In the genomic region with DNA sequence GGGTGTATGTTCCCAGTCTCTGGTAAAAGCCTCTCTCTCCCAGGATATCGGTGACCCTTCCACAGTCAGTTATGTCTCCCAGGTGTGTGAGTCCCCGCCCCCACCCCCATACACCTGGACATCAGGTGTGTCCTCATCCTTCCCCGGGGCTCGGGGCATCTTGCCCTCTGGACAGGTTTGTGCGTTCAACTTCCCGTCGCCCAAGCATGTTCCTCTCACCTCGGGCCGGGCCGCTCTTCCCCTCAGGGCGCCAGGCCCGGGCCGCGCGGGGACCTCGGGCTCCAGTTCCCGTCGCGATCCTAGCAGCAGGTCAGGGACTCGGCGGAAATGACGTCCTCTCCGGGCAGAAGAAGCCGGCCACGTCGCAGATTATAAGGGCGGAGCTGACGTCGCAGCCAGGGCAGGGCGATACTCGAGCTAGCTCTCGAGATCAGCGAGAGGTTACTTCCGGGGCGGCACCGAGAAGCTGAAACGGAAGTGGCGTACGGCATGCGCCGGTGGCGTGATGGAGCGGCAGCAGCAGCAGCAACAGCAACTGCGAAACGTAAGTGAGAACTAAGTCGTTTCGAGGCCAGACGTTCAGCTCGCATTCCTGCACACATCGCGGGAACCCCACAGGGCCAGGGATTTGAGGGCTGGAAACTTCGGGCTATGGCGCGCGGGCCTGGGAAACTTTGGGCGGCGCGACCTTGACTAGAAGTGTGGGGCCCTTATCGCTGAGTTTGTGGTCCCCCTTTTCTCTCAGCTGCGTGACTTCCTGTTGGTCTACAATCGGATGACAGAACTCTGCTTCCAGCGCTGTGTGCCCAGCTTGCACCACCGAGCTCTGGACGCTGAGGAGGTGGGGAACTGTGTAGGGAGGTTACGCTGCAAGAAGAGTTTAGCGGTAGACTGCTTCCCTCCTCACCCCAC, we compare ENCODE assay signal across 1 cellular context.
TF ChIP-seq lines count a peak whose summit lies in the region.

A gene with protein sequence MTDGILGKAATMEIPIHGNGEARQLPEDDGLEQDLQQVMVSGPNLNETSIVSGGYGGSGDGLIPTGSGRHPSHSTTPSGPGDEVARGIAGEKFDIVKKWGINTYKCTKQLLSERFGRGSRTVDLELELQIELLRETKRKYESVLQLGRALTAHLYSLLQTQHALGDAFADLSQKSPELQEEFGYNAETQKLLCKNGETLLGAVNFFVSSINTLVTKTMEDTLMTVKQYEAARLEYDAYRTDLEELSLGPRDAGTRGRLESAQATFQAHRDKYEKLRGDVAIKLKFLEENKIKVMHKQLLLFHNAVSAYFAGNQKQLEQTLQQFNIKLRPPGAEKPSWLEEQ (minus strand): TSS at position 320 of the 912 bp plus-strand sequence. CDS start 910 bp downstream, outside the sequence.
A gene with protein sequence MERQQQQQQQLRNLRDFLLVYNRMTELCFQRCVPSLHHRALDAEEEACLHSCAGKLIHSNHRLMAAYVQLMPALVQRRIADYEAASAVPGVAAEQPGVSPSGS (plus strand): TSS at position 490 of the 912 bp plus-strand sequence. CDS start 16 bp downstream, at position 506.

TF ChIP-seq in HepG2, 621 proteins besides CTCF, POLR2A, EP300 and RAD21 (continued from another document and continues in another):
- 0 out of 2 replicates have a peak, but pooled peaks have one; percentile 48 for TF ChIP-seq PPARG (CRISPR knock-in tag; conservative IDR thresholded peaks at IDR 0.05)
- TF ChIP-seq HCFC1 (IDR thresholded peaks at IDR 0.05; ENCODE audit: low read depth, low read length), result peak; percentile 74
- TF ChIP-seq, protein P1, sequence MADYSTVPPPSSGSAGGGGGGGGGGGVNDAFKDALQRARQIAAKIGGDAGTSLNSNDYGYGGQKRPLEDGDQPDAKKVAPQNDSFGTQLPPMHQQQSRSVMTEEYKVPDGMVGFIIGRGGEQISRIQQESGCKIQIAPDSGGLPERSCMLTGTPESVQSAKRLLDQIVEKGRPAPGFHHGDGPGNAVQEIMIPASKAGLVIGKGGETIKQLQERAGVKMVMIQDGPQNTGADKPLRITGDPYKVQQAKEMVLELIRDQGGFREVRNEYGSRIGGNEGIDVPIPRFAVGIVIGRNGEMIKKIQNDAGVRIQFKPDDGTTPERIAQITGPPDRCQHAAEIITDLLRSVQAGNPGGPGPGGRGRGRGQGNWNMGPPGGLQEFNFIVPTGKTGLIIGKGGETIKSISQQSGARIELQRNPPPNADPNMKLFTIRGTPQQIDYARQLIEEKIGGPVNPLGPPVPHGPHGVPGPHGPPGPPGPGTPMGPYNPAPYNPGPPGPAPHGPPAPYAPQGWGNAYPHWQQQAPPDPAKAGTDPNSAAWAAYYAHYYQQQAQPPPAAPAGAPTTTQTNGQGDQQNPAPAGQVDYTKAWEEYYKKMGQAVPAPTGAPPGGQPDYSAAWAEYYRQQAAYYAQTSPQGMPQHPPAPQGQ (CRISPR knock-in tag; IDR thresholded peaks at IDR 0.05; ENCODE audit: borderline replicate concordance), result 0 out of 2 replicates have a peak, but pooled peaks have one; percentile 76
- TF ChIP-seq MIER2 (CRISPR knock-in tag; IDR thresholded peaks at IDR 0.05), result no peak
- peak; percentile 76 for TF ChIP-seq NFYB (CRISPR knock-in tag; IDR thresholded peaks at IDR 0.05)
- no peak; the same call in 1 of the 2 replicates for TF ChIP-seq ZNF441 (CRISPR knock-in tag; IDR thresholded peaks at IDR 0.05; ENCODE audit: borderline replicate concordance)
- no peak for TF ChIP-seq ZKSCAN8 (CRISPR knock-in tag; IDR thresholded peaks at IDR 0.05; ENCODE audit: borderline replicate concordance)
- peak; percentile 54 for TF ChIP-seq ZSCAN21 (CRISPR knock-in tag; IDR thresholded peaks at IDR 0.05; ENCODE audit: borderline replicate concordance)
- TF ChIP-seq, protein P2, sequence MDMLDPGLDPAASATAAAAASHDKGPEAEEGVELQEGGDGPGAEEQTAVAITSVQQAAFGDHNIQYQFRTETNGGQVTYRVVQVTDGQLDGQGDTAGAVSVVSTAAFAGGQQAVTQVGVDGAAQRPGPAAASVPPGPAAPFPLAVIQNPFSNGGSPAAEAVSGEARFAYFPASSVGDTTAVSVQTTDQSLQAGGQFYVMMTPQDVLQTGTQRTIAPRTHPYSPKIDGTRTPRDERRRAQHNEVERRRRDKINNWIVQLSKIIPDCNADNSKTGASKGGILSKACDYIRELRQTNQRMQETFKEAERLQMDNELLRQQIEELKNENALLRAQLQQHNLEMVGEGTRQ (IDR thresholded peaks at IDR 0.05; ENCODE audit: low read depth, low read length), result no peak
- TF ChIP-seq, protein P2 (CRISPR knock-in tag; IDR thresholded peaks at IDR 0.05; ENCODE audit: borderline replicate concordance), result no peak
- TF ChIP-seq, protein P3, sequence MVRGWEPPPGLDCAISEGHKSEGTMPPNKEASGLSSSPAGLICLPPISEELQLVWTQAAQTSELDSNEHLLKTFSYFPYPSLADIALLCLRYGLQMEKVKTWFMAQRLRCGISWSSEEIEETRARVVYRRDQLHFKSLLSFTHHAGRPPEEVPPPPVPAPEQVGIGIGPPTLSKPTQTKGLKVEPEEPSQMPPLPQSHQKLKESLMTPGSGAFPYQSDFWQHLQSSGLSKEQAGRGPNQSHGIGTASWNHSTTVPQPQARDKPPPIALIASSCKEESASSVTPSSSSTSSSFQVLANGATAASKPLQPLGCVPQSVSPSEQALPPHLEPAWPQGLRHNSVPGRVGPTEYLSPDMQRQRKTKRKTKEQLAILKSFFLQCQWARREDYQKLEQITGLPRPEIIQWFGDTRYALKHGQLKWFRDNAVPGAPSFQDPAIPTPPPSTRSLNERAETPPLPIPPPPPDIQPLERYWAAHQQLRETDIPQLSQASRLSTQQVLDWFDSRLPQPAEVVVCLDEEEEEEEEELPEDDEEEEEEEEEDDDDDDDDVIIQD (CRISPR knock-in tag; IDR thresholded peaks at IDR 0.05; ENCODE audit: low read depth), result no peak; the same call in 1 of the 2 replicates
- TF ChIP-seq GTF2F1 (IDR thresholded peaks at IDR 0.05; ENCODE audit: low read length), result 0 out of 2 replicates have a peak, but pooled peaks have one; percentile 28
- TF ChIP-seq, protein P4, sequence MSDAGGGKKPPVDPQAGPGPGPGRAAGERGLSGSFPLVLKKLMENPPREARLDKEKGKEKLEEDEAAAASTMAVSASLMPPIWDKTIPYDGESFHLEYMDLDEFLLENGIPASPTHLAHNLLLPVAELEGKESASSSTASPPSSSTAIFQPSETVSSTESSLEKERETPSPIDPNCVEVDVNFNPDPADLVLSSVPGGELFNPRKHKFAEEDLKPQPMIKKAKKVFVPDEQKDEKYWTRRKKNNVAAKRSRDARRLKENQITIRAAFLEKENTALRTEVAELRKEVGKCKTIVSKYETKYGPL (CRISPR knock-in tag; IDR thresholded peaks at IDR 0.05), result no peak
- TF ChIP-seq, protein P5, sequence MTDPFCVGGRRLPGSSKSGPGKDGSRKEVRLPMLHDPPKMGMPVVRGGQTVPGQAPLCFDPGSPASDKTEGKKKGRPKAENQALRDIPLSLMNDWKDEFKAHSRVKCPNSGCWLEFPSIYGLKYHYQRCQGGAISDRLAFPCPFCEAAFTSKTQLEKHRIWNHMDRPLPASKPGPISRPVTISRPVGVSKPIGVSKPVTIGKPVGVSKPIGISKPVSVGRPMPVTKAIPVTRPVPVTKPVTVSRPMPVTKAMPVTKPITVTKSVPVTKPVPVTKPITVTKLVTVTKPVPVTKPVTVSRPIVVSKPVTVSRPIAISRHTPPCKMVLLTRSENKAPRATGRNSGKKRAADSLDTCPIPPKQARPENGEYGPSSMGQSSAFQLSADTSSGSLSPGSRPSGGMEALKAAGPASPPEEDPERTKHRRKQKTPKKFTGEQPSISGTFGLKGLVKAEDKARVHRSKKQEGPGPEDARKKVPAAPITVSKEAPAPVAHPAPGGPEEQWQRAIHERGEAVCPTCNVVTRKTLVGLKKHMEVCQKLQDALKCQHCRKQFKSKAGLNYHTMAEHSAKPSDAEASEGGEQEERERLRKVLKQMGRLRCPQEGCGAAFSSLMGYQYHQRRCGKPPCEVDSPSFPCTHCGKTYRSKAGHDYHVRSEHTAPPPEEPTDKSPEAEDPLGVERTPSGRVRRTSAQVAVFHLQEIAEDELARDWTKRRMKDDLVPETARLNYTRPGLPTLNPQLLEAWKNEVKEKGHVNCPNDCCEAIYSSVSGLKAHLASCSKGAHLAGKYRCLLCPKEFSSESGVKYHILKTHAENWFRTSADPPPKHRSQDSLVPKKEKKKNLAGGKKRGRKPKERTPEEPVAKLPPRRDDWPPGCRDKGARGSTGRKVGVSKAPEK (CRISPR knock-in tag; IDR thresholded peaks at IDR 0.05; ENCODE audit: borderline replicate concordance), result no peak
- peak; percentile 79; the same call in 1 of the 2 replicates for TF ChIP-seq ZNF788 (CRISPR knock-in tag; IDR thresholded peaks at IDR 0.05; ENCODE audit: borderline replicate concordance)
- peak; percentile 12; the same call in 1 of the 2 replicates for TF ChIP-seq ZNF709 (CRISPR knock-in tag; IDR thresholded peaks at IDR 0.05)
- TF ChIP-seq ZNF24 (IDR thresholded peaks at IDR 0.05), result no peak
- TF ChIP-seq CBX2 (IDR thresholded peaks at IDR 0.05; ENCODE audit: low read depth, low read length), result no peak
- no peak for TF ChIP-seq CBX2 (CRISPR knock-in tag; IDR thresholded peaks at IDR 0.05; ENCODE audit: low read depth)
- TF ChIP-seq, protein P6, sequence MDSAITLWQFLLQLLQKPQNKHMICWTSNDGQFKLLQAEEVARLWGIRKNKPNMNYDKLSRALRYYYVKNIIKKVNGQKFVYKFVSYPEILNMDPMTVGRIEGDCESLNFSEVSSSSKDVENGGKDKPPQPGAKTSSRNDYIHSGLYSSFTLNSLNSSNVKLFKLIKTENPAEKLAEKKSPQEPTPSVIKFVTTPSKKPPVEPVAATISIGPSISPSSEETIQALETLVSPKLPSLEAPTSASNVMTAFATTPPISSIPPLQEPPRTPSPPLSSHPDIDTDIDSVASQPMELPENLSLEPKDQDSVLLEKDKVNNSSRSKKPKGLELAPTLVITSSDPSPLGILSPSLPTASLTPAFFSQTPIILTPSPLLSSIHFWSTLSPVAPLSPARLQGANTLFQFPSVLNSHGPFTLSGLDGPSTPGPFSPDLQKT (CRISPR knock-in tag; IDR thresholded peaks at IDR 0.05; ENCODE audit: borderline replicate concordance), result no peak
- TF ChIP-seq ZC3H4 (CRISPR knock-in tag; IDR thresholded peaks at IDR 0.05; ENCODE audit: borderline replicate concordance), result no peak
- TF ChIP-seq ZFP90 (CRISPR knock-in tag; IDR thresholded peaks at IDR 0.05; ENCODE audit: borderline replicate concordance), result peak; percentile 86
- no peak for TF ChIP-seq RELA (CRISPR knock-in tag; IDR thresholded peaks at IDR 0.05)
- TF ChIP-seq DMAP1 (CRISPR knock-in tag; IDR thresholded peaks at IDR 0.05), result peak; percentile 88
- TF ChIP-seq SP4 (CRISPR knock-in tag; IDR thresholded peaks at IDR 0.05), result peak; percentile 81
- TF ChIP-seq SP1 (IDR thresholded peaks at IDR 0.05), result no peak
- peak; percentile 82 for TF ChIP-seq SP1 (CRISPR knock-in tag; IDR thresholded peaks at IDR 0.05)
- peak; percentile 53; the same call in 1 of the 2 replicates for TF ChIP-seq RXRB (CRISPR knock-in tag; IDR thresholded peaks at IDR 0.05; ENCODE audit: borderline replicate concordance)
- 0 out of 2 replicates have a peak, but pooled peaks have one; percentile 24 for TF ChIP-seq GATA4 (IDR thresholded peaks at IDR 0.05; ENCODE audit: borderline replicate concordance, low read depth)
- no peak for TF ChIP-seq ZNF720 (CRISPR knock-in tag; IDR thresholded peaks at IDR 0.05)
- no peak for TF ChIP-seq FOSL1 (CRISPR knock-in tag; IDR thresholded peaks at IDR 0.05; ENCODE audit: borderline replicate concordance)
- peak; percentile 67 for TF ChIP-seq ZNF589 (CRISPR knock-in tag; conservative IDR thresholded peaks at IDR 0.05)
- no peak for TF ChIP-seq ESRRA (CRISPR knock-in tag; IDR thresholded peaks at IDR 0.05; ENCODE audit: low read depth)
- peak; percentile 84 for TF ChIP-seq SP2 (CRISPR knock-in tag; IDR thresholded peaks at IDR 0.05)
- TF ChIP-seq ZNF350 (CRISPR knock-in tag; IDR thresholded peaks at IDR 0.05; ENCODE audit: borderline replicate concordance, low read depth), result peak; percentile 87; the same call in 1 of the 2 replicates
- TF ChIP-seq XBP1 (CRISPR knock-in tag; IDR thresholded peaks at IDR 0.05), result no peak
- TF ChIP-seq ZNF652 (CRISPR knock-in tag; IDR thresholded peaks at IDR 0.05; ENCODE audit: borderline replicate concordance, low read depth), result no peak
- no peak for TF ChIP-seq CCDC6 (CRISPR knock-in tag; IDR thresholded peaks at IDR 0.05)
- TF ChIP-seq FOXM1 (CRISPR knock-in tag; IDR thresholded peaks at IDR 0.05), result no peak
- TF ChIP-seq MAZ (IDR thresholded peaks at IDR 0.05; ENCODE audit: borderline replicate concordance, low read depth, low read length), result no peak
- TF ChIP-seq MAZ (CRISPR knock-in tag; IDR thresholded peaks at IDR 0.05; ENCODE audit: low read depth), result peak; percentile 67
- TF ChIP-seq ZNF3 (CRISPR knock-in tag; IDR thresholded peaks at IDR 0.05), result no peak
- TF ChIP-seq, protein P7, sequence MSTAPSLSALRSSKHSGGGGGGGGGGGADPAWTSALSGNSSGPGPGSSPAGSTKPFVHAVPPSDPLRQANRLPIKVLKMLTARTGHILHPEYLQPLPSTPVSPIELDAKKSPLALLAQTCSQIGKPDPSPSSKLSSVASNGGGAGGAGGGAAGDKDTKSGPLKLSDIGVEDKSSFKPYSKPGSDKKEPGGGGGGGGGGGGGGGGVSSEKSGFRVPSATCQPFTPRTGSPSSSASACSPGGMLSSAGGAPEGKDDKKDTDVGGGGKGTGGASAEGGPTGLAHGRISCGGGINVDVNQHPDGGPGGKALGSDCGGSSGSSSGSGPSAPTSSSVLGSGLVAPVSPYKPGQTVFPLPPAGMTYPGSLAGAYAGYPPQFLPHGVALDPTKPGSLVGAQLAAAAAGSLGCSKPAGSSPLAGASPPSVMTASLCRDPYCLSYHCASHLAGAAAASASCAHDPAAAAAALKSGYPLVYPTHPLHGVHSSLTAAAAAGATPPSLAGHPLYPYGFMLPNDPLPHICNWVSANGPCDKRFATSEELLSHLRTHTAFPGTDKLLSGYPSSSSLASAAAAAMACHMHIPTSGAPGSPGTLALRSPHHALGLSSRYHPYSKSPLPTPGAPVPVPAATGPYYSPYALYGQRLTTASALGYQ (CRISPR knock-in tag; IDR thresholded peaks at IDR 0.05), result no peak
- no peak for TF ChIP-seq ZFP36L1 (CRISPR knock-in tag; IDR thresholded peaks at IDR 0.05)
- no peak for TF ChIP-seq EHMT2 (IDR thresholded peaks at IDR 0.05; ENCODE audit: borderline replicate concordance, low read depth, low read length)
- TF ChIP-seq KAT7 (CRISPR knock-in tag; IDR thresholded peaks at IDR 0.05; ENCODE audit: borderline replicate concordance), result no peak
- TF ChIP-seq MEIS2 (CRISPR knock-in tag; IDR thresholded peaks at IDR 0.05), result peak; percentile 71
